ENCODE assay signal across 8 cellular contexts in the genomic region with DNA sequence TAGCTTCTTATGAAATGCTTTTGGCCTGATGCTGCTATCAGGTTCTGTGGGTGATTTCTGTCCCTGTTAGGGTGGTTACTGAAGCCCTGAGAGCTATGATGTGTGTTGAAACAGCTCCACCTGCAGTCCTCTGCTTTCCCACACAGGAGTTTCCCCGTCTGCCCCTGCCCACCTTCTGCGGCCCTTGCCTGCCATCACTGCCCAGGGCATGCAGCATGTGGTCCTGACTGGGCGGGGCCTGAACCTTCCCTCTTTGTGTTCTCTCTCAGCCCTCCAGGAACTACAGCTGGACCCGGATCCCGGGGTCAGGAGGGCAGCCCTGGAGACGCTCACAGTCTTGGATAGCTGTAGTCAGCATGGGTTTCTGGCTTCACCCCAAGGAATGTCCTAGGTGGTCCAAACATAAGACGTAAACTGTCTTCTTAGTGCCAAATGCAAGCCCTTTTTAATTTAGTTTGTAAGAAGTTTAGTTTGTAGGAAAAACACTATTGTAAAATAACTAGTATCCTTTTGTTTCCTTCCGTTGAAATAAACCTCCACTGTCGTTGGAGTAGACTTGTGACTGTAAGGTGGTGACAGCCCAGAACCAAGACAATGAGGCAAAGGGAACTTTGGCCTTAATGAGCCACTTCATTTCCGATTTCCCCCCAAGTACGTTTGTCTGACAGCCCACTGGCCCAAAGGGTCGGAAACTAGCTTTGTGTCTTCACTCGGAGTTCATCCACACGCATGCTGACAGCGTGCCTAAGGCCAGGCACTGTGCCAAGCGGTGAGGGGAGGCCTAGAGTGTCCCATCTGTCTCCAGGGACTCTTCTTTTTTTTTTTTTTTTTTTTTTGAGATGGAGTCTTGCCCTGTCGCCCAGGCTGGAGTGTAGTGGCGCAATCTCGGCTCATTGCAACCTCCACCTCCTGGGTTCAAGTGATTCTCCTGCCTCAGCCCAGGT. TPM values are rescaled to one million over a fixed set of nuclear protein-coding genes. Genes with fewer than 3 reads are reported as not detected.
DNase-seq lines count a peak whose midpoint lies in the region; ATAC-seq, FAIRE-seq and TF ChIP-seq lines count a peak whose summit lies in the region.
"Had no signal": no experiment of that assay in that cellular context is flagged by ENCODE, and none has a peak within 500 bp of the region (broad histone marks: within the 10 kb centered on the region; RNA-seq: fewer than 3 reads in every experiment).

No MANE protein-coding gene starts in this region.

- no peak overlapping the region for H3K9ac ChIP-seq in GM12878 (ENCODE audit: control insufficient read depth, insufficient read depth, low read length)

- POLR2A ChIA-PET in GM12878 (lab: Charles Lee): no interaction called here

- intact Hi-C loops in GM12878 (cut with micrococcal nuclease; ENCODE audit: unreplicated experiment): no loop called here

- in situ Hi-C loops in G401 (cut with HindIII; ENCODE audit: low sequenced_read_pairs) (no loop called here), GM12878 (cut with MboI) (no loop called here)

- DNase-seq in G401 (ENCODE audit: low spot score) (peak; percentile 21), NCI-H1694 treated with DMSO at 0.1 percent for 48 hours (lab: John Stamatoyannopoulos, UW) (peak; percentile 73), GM12878 (ENCODE audit: low read depth, low spot score) (no peak)

- no peaks in the 10 kb centered on the region for H3K9me3 ChIP-seq in GM12878 (replicated peaks; ENCODE audit: control insufficient read depth, insufficient read depth, low read length)
- H3K9me3 ChIP-seq in mesodermal cell (ENCODE audit: control insufficient read depth, low read length): no peaks in the 10 kb centered on the region

- TF ChIP-seq EP300 in GM12878 (IDR thresholded peaks at IDR 0.05; ENCODE audit: borderline replicate concordance in 1 of 2, control insufficient read depth in 1 of 2, low read depth in 2 of 2, low read length in 2 of 2): no peak

- H3K4me3 ChIP-seq in GM12878 (no peak overlapping the region), mesodermal cell (ENCODE audit: extremely low read depth, insufficient read depth, low read length, poor library complexity, severe bottlenecking) (no peak overlapping the region)

- H3K4me1 ChIP-seq in GM12878 (ENCODE audit: control insufficient read depth, insufficient read depth, low read length): 0 out of 2 replicates have a peak, but pooled peaks cover 1% of the 10 kb centered on the region
- no peaks in the 10 kb centered on the region for H3K4me1 ChIP-seq in mesodermal cell (ENCODE audit: control insufficient read depth, insufficient read depth, low read length, poor library complexity, severe bottlenecking)

- peak; percentile 4 to 20 (median 18); a peak in 3 of 6 replicates for TF ChIP-seq CTCF in GM12878 (IDR thresholded peaks at IDR 0.05 in 2 of 3, conservative IDR thresholded peaks at IDR 0.05 in 1 of 3; ENCODE audit: control insufficient read depth in 2 of 3, extremely low read depth in 1 of 3, insufficient read depth in 1 of 3, low read depth in 3 of 3, low read length in 3 of 3)

- SMC1A ChIA-PET in GM12878 (lab: Charles Lee; ENCODE audit: uncharacterized antibody, unreplicated experiment): no interaction called here

- TF ChIP-seq POLR2A in GM12878 (IDR thresholded peaks at IDR 0.05; ENCODE audit: low read depth, low read length): no peak; the same call in 1 of the 2 replicates

- CTCF ChIA-PET in GM12878 (lab: Yijun Ruan, JAX): interaction anchor here (1.0 to 1.5 kb wide), 2 partner anchors 25 to 390 kb away, joined by 3 to 4 read pairs; no protein-coding TSS in a partner anchor

- TF ChIP-seq RAD21 in GM12878 (IDR thresholded peaks at IDR 0.05; ENCODE audit: insufficient read depth, low read depth, low read length): peak; percentile 19; the same call in 1 of the 2 replicates

- RAD21 ChIA-PET in GM12878 (lab: Charles Lee; ENCODE audit: unreplicated experiment): no interaction called here

- H3K4me2 ChIP-seq in GM12878 (ENCODE audit: control insufficient read depth, insufficient read depth): no peak overlapping the region

- FAIRE-seq in GM12878 (lab: Jason Lieb, UNC): no peak

- no peaks in the 10 kb centered on the region for H3K27me3 ChIP-seq in GM12878 (replicated peaks in 1 of 2; ENCODE audit: control insufficient read depth in 2 of 2, insufficient read depth in 2 of 2, low read length in 1 of 2)

- H3K79me2 ChIP-seq in GM12878 (ENCODE audit: control insufficient read depth, insufficient read depth, low read length): peaks cover 8% of the 10 kb centered on the region

- no TSS peak for BruUV-seq in GM12878 (replicated peaks; lab: Mats Ljungman, UMichigan)

- H4K20me1 ChIP-seq in GM12878 (ENCODE audit: control insufficient read depth, insufficient read depth): no peaks in the 10 kb centered on the region

- H3K27ac ChIP-seq in GM12878 (ENCODE audit: control insufficient read depth, insufficient read depth): no peak overlapping the region
- peak overlapping the region; percentile 10 for H3K27ac ChIP-seq in mesodermal cell (ENCODE audit: low read depth, low read length, severe bottlenecking)

- H2AFZ ChIP-seq in GM12878 (ENCODE audit: control insufficient read depth, low read depth, low read length): no peak overlapping the region

- ATAC-seq in GM12878 (peak; percentile 62), HG03378 (IDR thresholded peaks at IDR 0.05; ENCODE audit: unreplicated experiment) (no peak), HG03460 (IDR thresholded peaks at IDR 0.05; ENCODE audit: unreplicated experiment) (no peak), HG03097 (IDR thresholded peaks at IDR 0.05; ENCODE audit: low FRiP score, unreplicated experiment) (no peak)

- H3K36me3 ChIP-seq in GM12878 (ENCODE audit: control insufficient read depth in 2 of 2, insufficient read depth in 2 of 2, low read length in 1 of 2): peaks cover 17 to 28% of the 10 kb centered on the region in 2 experiments
- peaks cover 43% of the 10 kb centered on the region for H3K36me3 ChIP-seq in mesodermal cell (ENCODE audit: control insufficient read depth, insufficient read depth, low read length)

- 70% methylated on average over 17 of the region's 19 CpGs for WGBS in GM12878 (ENCODE audit: insufficient coverage, insufficient replicate concordance, low lambda C conversion rate, missing lambda C conversion rate)
- WGBS in mesodermal cell (ENCODE audit: insufficient coverage in 2 of 2), 2 experiments: 73 to 76% methylated on average over 12 to 14 of the region's 19 CpGs

TF ChIP-seq in GM12878, 131 proteins besides CTCF, POLR2A, EP300 and RAD21 (continues in another document):
- TF ChIP-seq JUNB (IDR thresholded peaks at IDR 0.05) (no peak), IRF4 (IDR thresholded peaks at IDR 0.05; ENCODE audit: low read depth, low read length) (no peak), RBBP5 (conservative IDR thresholded peaks at IDR 0.05) (no peak), SPI1 (IDR thresholded peaks at IDR 0.05; ENCODE audit: borderline replicate concordance, insufficient read depth, low read depth, low read length) (no peak), BCL11A (IDR thresholded peaks at IDR 0.05; ENCODE audit: low read depth, low read length) (no peak), ETV6 (conservative IDR thresholded peaks at IDR 0.05 in 1 of 2, IDR thresholded peaks at IDR 0.05 in 1 of 2; ENCODE audit: borderline replicate concordance in 1 of 2, low read depth in 1 of 2) (no peak)
- TF ChIP-seq, protein P1, sequence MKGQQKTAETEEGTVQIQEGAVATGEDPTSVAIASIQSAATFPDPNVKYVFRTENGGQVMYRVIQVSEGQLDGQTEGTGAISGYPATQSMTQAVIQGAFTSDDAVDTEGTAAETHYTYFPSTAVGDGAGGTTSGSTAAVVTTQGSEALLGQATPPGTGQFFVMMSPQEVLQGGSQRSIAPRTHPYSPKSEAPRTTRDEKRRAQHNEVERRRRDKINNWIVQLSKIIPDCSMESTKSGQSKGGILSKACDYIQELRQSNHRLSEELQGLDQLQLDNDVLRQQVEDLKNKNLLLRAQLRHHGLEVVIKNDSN (IDR thresholded peaks at IDR 0.05; ENCODE audit: borderline replicate concordance, extremely low read length, insufficient read depth, low read depth, low read length): no peak

RNA-seq across cellular contexts. Expression of a gene that starts 21.2 kb away (rescaled TPM):
- total RNA-seq in G401 (2014; rRNA removed; shearing (Covaris generic)): 25.0 and 38.5 TPM in 2 replicates
- total RNA-seq in GM12878 (2013; cell fraction: nucleolus; rRNA removed): 48.9 and 49.7 TPM in 2 replicates
- total RNA-seq in GM12878 (2014; rRNA removed): 27.0 and 28.9 TPM in 2 replicates
- total RNA-seq in GM12878 (2014; rRNA removed; fragmentation: Illumina TruSeq; extraction: Trizol): 35.3 and 35.4 TPM in 2 replicates
- total RNA-seq in GM12878 (2021): 45.6 and 49.6 TPM in 2 replicates
- 15.9 TPM for polyA plus RNA-seq in GM12878 (2011; ENCODE audit: low read depth)
- 57.4 and 68.9 TPM in 2 replicates for polyA plus RNA-seq in GM12878 (2011; rRNA removed)
- 54.1 and 63.5 TPM in 2 replicates for polyA plus RNA-seq in GM12878 (2011; cell fraction: cytosol; rRNA removed)
- 94.2 and 142 TPM in 2 replicates for polyA plus RNA-seq in GM12878 (2011; cell fraction: nucleus; rRNA removed)
- polyA plus RNA-seq in GM12878 (2012): 21.1 and 22.8 TPM in 2 replicates
- polyA plus RNA-seq in GM12878 (2014; fragmentation: Illumina TruSeq; extraction: Trizol): 45.2 and 49.7 TPM in 2 replicates
- 10 to 100 TPM; 12.7 to 12.9 TPM for polyA plus RNA-seq in GM12878 (2014; fragmentation: Nextera tagmentation; extraction: Ambion mirVana)
- polyA plus RNA-seq in GM12878 (2014; rRNA removed): 43.6 and 43.7 TPM in 2 replicates
- 10 to 100 TPM; 52.4 to 63.1 TPM for polyA plus RNA-seq in GM12878 (2016; fragmentation: Nextera tagmentation; extraction: Ambion mirVana)
- polyA minus RNA-seq in GM12878 (2011; rRNA and poly(A)+ RNA removed): 106 and 138 TPM in 2 replicates
- 29.7 and 42.4 TPM in 2 replicates for polyA minus RNA-seq in GM12878 (2011; cell fraction: cytosol; rRNA and poly(A)+ RNA removed)
- polyA minus RNA-seq in GM12878 (2011; cell fraction: nucleus; rRNA and poly(A)+ RNA removed): 25.0 and 25.6 TPM in 2 replicates
- 46.9 TPM for polyA plus RNA-seq in mesodermal cell (2013, experiment 1 of 2)
- 42.8 TPM for polyA plus RNA-seq in mesodermal cell (2013, experiment 2 of 2)

RNA-seq across cellular contexts. Expression of a gene that starts 55.0 kb away (rescaled TPM):
- not detected in 2 replicates for total RNA-seq in G401 (2014; rRNA removed; shearing (Covaris generic))
- not detected in 2 replicates for total RNA-seq in GM12878 (2013; cell fraction: nucleolus; rRNA removed)
- not detected in 2 replicates for total RNA-seq in GM12878 (2014; rRNA removed)
- total RNA-seq in GM12878 (2014; rRNA removed; fragmentation: Illumina TruSeq; extraction: Trizol): not detected in 2 replicates
- total RNA-seq in GM12878 (2021): not detected in 2 replicates
- polyA plus RNA-seq in GM12878 (2011; ENCODE audit: low read depth): not detected
- not detected in 2 replicates for polyA plus RNA-seq in GM12878 (2011; rRNA removed)
- not detected in 2 replicates for polyA plus RNA-seq in GM12878 (2011; cell fraction: cytosol; rRNA removed)
- polyA plus RNA-seq in GM12878 (2011; cell fraction: nucleus; rRNA removed): not detected in 2 replicates
- not detected in 2 replicates for polyA plus RNA-seq in GM12878 (2012)
- not detected in 2 replicates for polyA plus RNA-seq in GM12878 (2014; fragmentation: Illumina TruSeq; extraction: Trizol)
- polyA plus RNA-seq in GM12878 (2014; fragmentation: Nextera tagmentation; extraction: Ambion mirVana): not detected
- polyA plus RNA-seq in GM12878 (2014; rRNA removed): not detected in 2 replicates
- not detected for polyA plus RNA-seq in GM12878 (2016; fragmentation: Nextera tagmentation; extraction: Ambion mirVana)
- polyA minus RNA-seq in GM12878 (2011; rRNA and poly(A)+ RNA removed): not detected in 2 replicates
- polyA minus RNA-seq in GM12878 (2011; cell fraction: cytosol; rRNA and poly(A)+ RNA removed): not detected in 2 replicates
- not detected in 2 replicates for polyA minus RNA-seq in GM12878 (2011; cell fraction: nucleus; rRNA and poly(A)+ RNA removed)
- polyA plus RNA-seq in mesodermal cell (2013, experiment 1 of 2): not detected
- polyA plus RNA-seq in mesodermal cell (2013, experiment 2 of 2): not detected
- total RNA-seq: T-helper 1 cell treated with Interleukin-12 subunit alpha and Interleukin-12 subunit beta and Interleukin-4 antibody, amounts not matched to agents 30 ng/mL and 1 ng/mL, for 36 hours had no signal
